1 cellular context compared by ENCODE assay signal in the genomic region with DNA sequence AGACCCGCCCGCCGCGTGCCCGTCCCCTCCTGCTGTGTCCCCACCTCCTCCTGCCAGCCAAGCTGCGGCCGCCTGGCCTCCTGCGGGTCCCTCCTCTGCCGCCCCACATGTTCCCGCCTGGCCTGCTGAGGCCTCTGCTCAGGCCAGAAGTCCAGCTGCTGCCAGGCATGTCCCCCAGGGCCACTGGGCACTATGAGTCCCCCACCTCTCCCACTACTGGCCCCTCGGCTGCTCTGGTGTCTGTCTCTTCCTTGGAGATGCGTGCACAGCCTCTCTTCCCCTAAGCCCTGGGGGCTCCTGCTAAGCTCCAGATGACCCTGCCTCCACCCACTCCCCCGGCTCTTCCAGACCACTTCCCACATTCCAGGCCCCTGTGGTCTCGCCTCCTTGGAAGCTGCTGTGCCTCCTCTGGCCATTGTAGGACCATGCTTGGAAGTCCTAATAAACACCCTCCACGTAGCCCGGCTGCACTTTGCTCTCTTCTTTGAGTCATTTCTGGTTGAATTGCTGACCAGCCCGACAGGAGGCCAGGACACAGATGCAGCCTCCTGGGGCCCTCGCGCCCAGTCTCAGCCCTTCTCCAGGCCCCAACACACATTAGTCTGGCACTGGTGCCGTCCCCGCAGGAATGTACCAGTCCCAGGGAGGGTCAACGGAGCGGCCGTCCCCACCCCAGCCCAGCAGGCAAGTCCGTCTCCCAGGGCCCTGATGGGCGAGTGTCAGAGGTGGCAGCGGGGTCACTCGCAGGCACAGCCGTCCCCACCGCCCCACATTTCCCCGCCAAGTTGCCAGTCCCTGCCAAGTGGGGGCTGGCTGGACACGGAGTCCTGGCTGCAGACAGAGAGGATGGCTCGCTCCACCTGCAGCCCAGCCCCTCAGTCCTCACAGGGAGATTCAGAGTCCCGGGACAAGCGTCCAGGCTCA.
TF ChIP-seq lines count a peak whose summit lies in the region.

No MANE protein-coding gene starts in this region.

TF ChIP-seq in HepG2, 621 proteins besides CTCF, POLR2A, EP300 and RAD21 (continues in another document):
- 0 out of 2 replicates have a peak, but pooled peaks have one; percentile 0 for TF ChIP-seq TBP (CRISPR knock-in tag; IDR thresholded peaks at IDR 0.05)
- TF ChIP-seq, protein P1, sequence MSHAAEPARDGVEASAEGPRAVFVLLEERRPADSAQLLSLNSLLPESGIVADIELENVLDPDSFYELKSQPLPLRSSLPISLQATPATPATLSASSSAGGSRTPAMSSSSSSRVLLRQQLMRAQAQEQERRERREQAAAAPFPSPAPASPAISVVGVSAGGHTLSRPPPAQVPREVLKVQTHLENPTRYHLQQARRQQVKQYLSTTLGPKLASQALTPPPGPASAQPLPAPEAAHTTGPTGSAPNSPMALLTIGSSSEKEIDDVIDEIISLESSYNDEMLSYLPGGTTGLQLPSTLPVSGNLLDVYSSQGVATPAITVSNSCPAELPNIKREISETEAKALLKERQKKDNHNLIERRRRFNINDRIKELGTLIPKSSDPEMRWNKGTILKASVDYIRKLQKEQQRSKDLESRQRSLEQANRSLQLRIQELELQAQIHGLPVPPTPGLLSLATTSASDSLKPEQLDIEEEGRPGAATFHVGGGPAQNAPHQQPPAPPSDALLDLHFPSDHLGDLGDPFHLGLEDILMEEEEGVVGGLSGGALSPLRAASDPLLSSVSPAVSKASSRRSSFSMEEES (CRISPR knock-in tag; IDR thresholded peaks at IDR 0.05), result peak; percentile 39; the same call in 1 of the 2 replicates
- no peak for TF ChIP-seq ZNF530 (CRISPR knock-in tag; IDR thresholded peaks at IDR 0.05; ENCODE audit: low read depth)
- TF ChIP-seq ZNF225 (CRISPR knock-in tag; IDR thresholded peaks at IDR 0.05), result no peak
- TF ChIP-seq ZNF17 (CRISPR knock-in tag; IDR thresholded peaks at IDR 0.05), result no peak
- 0 out of 2 replicates have a peak, but pooled peaks have one; percentile 41 for TF ChIP-seq YEATS4 (CRISPR knock-in tag; IDR thresholded peaks at IDR 0.05; ENCODE audit: borderline replicate concordance)
- peak; percentile 29; the same call in 1 of the 2 replicates for TF ChIP-seq FOSL1 (CRISPR knock-in tag; IDR thresholded peaks at IDR 0.05; ENCODE audit: borderline replicate concordance)
- TF ChIP-seq, protein P2, sequence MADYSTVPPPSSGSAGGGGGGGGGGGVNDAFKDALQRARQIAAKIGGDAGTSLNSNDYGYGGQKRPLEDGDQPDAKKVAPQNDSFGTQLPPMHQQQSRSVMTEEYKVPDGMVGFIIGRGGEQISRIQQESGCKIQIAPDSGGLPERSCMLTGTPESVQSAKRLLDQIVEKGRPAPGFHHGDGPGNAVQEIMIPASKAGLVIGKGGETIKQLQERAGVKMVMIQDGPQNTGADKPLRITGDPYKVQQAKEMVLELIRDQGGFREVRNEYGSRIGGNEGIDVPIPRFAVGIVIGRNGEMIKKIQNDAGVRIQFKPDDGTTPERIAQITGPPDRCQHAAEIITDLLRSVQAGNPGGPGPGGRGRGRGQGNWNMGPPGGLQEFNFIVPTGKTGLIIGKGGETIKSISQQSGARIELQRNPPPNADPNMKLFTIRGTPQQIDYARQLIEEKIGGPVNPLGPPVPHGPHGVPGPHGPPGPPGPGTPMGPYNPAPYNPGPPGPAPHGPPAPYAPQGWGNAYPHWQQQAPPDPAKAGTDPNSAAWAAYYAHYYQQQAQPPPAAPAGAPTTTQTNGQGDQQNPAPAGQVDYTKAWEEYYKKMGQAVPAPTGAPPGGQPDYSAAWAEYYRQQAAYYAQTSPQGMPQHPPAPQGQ (CRISPR knock-in tag; IDR thresholded peaks at IDR 0.05; ENCODE audit: borderline replicate concordance), result no peak
- no peak for TF ChIP-seq NR3C1 (CRISPR knock-in tag; IDR thresholded peaks at IDR 0.05)
- TF ChIP-seq REPIN1 (CRISPR knock-in tag; IDR thresholded peaks at IDR 0.05; ENCODE audit: borderline replicate concordance, low read depth), result no peak
- peak; percentile 32; the same call in 1 of the 2 replicates for TF ChIP-seq PHF21A (CRISPR knock-in tag; IDR thresholded peaks at IDR 0.05)
- TF ChIP-seq MBNL3 (CRISPR knock-in tag; conservative IDR thresholded peaks at IDR 0.05), result no peak
- no peak for TF ChIP-seq NFKBIZ (CRISPR knock-in tag; IDR thresholded peaks at IDR 0.05)
- no peak for TF ChIP-seq HES4 (CRISPR knock-in tag; IDR thresholded peaks at IDR 0.05; ENCODE audit: borderline replicate concordance)
- TF ChIP-seq, protein P3, sequence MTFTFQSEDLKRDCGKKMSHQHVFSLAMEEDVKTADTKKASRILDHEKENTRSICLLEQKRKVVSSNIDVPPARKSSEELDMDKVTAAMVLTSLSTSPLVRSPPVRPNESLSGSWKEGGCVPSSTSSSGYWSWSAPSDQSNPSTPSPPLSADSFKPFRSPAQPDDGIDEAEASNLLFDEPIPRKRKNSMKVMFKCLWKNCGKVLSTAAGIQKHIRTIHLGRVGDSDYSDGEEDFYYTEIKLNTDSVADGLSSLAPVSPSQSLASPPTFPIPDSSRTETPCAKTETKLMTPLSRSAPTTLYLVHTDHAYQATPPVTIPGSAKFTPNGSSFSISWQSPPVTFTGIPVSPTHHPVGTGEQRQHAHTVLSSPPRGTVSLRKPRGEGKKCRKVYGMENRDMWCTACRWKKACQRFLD (CRISPR knock-in tag; IDR thresholded peaks at IDR 0.05; ENCODE audit: borderline replicate concordance), result no peak
- TF ChIP-seq ZNF878 (CRISPR knock-in tag; IDR thresholded peaks at IDR 0.05), result 0 out of 2 replicates have a peak, but pooled peaks have one; percentile 56
- no peak for TF ChIP-seq MED8 (CRISPR knock-in tag; IDR thresholded peaks at IDR 0.05; ENCODE audit: insufficient replicate concordance)
- TF ChIP-seq SYNCRIP (IDR thresholded peaks at IDR 0.05; ENCODE audit: insufficient read depth, low read depth, low read length), result no peak
- TF ChIP-seq ZSCAN25 (CRISPR knock-in tag; IDR thresholded peaks at IDR 0.05), result peak; percentile 57; the same call in 1 of the 2 replicates
- TF ChIP-seq ZNF562 (CRISPR knock-in tag; IDR thresholded peaks at IDR 0.05; ENCODE audit: borderline replicate concordance), result no peak
- no peak for TF ChIP-seq HOXD1 (CRISPR knock-in tag; IDR thresholded peaks at IDR 0.05)
- no peak for TF ChIP-seq SMAD1 (CRISPR knock-in tag; IDR thresholded peaks at IDR 0.05; ENCODE audit: borderline replicate concordance, low read depth)
- 0 out of 2 replicates have a peak, but pooled peaks have one; percentile 17 for TF ChIP-seq RBAK (CRISPR knock-in tag; IDR thresholded peaks at IDR 0.05)
- peak; percentile 44; the same call in 1 of the 2 replicates for TF ChIP-seq ZNF556 (CRISPR knock-in tag; IDR thresholded peaks at IDR 0.05; ENCODE audit: borderline replicate concordance)
- TF ChIP-seq ZNF33A (CRISPR knock-in tag; IDR thresholded peaks at IDR 0.05; ENCODE audit: borderline replicate concordance), result peak; percentile 83; the same call in 1 of the 2 replicates
- no peak for TF ChIP-seq ZNF264 (CRISPR knock-in tag; IDR thresholded peaks at IDR 0.05)
- TF ChIP-seq ZNF101 (CRISPR knock-in tag; IDR thresholded peaks at IDR 0.05; ENCODE audit: borderline replicate concordance, low read depth), result no peak
- TF ChIP-seq, protein P4, sequence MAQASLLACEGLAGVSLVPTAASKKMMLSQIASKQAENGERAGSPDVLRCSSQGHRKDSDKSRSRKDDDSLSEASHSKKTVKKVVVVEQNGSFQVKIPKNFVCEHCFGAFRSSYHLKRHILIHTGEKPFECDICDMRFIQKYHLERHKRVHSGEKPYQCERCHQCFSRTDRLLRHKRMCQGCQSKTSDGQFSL (CRISPR knock-in tag; IDR thresholded peaks at IDR 0.05), result peak; percentile 47; the same call in 1 of the 2 replicates
- peak in 1 of 2 experiments; percentile 45; a peak in 1 of 4 replicates for TF ChIP-seq NR2F1 (CRISPR knock-in tag; IDR thresholded peaks at IDR 0.05)
- TF ChIP-seq, protein P5, sequence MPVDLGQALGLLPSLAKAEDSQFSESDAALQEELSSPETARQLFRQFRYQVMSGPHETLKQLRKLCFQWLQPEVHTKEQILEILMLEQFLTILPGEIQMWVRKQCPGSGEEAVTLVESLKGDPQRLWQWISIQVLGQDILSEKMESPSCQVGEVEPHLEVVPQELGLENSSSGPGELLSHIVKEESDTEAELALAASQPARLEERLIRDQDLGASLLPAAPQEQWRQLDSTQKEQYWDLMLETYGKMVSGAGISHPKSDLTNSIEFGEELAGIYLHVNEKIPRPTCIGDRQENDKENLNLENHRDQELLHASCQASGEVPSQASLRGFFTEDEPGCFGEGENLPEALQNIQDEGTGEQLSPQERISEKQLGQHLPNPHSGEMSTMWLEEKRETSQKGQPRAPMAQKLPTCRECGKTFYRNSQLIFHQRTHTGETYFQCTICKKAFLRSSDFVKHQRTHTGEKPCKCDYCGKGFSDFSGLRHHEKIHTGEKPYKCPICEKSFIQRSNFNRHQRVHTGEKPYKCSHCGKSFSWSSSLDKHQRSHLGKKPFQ (CRISPR knock-in tag; IDR thresholded peaks at IDR 0.05; ENCODE audit: insufficient replicate concordance), result no peak
- TF ChIP-seq ZNF253 (CRISPR knock-in tag; IDR thresholded peaks at IDR 0.05; ENCODE audit: borderline replicate concordance), result no peak
- 0 out of 2 replicates have a peak, but pooled peaks have one; percentile 24 for TF ChIP-seq ZNF777 (CRISPR knock-in tag; IDR thresholded peaks at IDR 0.05)
- no peak for TF ChIP-seq NKX3-1 (CRISPR knock-in tag; IDR thresholded peaks at IDR 0.05)
- no peak for TF ChIP-seq ZNF546 (CRISPR knock-in tag; conservative IDR thresholded peaks at IDR 0.05)
- no peak for TF ChIP-seq PHB2 (IDR thresholded peaks at IDR 0.05; ENCODE audit: partially characterized antibody)
- no peak for TF ChIP-seq ETV5 (CRISPR knock-in tag; IDR thresholded peaks at IDR 0.05; ENCODE audit: borderline replicate concordance)
- 0 out of 2 replicates have a peak, but pooled peaks have one; percentile 42 for TF ChIP-seq SP2 (CRISPR knock-in tag; IDR thresholded peaks at IDR 0.05)
- no peak; the same call in 1 of the 2 replicates for TF ChIP-seq ZFY (CRISPR knock-in tag; IDR thresholded peaks at IDR 0.05)
- TF ChIP-seq, protein P6, sequence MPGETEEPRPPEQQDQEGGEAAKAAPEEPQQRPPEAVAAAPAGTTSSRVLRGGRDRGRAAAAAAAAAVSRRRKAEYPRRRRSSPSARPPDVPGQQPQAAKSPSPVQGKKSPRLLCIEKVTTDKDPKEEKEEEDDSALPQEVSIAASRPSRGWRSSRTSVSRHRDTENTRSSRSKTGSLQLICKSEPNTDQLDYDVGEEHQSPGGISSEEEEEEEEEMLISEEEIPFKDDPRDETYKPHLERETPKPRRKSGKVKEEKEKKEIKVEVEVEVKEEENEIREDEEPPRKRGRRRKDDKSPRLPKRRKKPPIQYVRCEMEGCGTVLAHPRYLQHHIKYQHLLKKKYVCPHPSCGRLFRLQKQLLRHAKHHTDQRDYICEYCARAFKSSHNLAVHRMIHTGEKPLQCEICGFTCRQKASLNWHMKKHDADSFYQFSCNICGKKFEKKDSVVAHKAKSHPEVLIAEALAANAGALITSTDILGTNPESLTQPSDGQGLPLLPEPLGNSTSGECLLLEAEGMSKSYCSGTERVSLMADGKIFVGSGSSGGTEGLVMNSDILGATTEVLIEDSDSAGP (CRISPR knock-in tag; IDR thresholded peaks at IDR 0.05; ENCODE audit: borderline replicate concordance), result peak; percentile 37; the same call in 1 of the 2 replicates
- peak; percentile 29 for TF ChIP-seq ZNF781 (CRISPR knock-in tag; IDR thresholded peaks at IDR 0.05; ENCODE audit: borderline replicate concordance, not compliant biosample characterization)
- 0 out of 2 replicates have a peak, but pooled peaks have one; percentile 82 for TF ChIP-seq ZNF839 (CRISPR knock-in tag; IDR thresholded peaks at IDR 0.05; ENCODE audit: borderline replicate concordance)
- TF ChIP-seq, protein P7, sequence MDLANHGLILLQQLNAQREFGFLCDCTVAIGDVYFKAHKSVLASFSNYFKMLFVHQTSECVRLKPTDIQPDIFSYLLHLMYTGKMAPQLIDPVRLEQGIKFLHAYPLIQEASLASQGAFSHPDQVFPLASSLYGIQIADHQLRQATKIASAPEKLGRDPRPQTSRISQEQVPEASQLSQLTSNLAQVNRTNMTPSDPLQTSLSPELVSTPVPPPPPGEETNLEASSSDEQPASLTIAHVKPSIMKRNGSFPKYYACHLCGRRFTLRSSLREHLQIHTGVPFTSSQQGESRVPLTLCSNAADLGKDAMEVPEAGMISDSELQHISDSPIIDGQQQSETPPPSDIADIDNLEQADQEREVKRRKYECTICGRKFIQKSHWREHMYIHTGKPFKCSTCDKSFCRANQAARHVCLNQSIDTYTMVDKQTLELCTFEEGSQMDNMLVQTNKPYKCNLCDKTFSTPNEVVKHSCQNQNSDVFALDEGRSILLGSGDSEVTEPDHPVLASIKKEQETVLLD (CRISPR knock-in tag; IDR thresholded peaks at IDR 0.05; ENCODE audit: low read depth), result no peak
- TF ChIP-seq CBX5 (CRISPR knock-in tag; IDR thresholded peaks at IDR 0.05; ENCODE audit: borderline replicate concordance), result 0 out of 2 replicates have a peak, but pooled peaks have one; percentile 36
- TF ChIP-seq SSRP1 (CRISPR knock-in tag; IDR thresholded peaks at IDR 0.05), result no peak
- TF ChIP-seq ZBTB20 (CRISPR knock-in tag; IDR thresholded peaks at IDR 0.05; ENCODE audit: borderline replicate concordance, low read depth), result 0 out of 2 replicates have a peak, but pooled peaks have one; percentile 14
- TF ChIP-seq, protein P8, sequence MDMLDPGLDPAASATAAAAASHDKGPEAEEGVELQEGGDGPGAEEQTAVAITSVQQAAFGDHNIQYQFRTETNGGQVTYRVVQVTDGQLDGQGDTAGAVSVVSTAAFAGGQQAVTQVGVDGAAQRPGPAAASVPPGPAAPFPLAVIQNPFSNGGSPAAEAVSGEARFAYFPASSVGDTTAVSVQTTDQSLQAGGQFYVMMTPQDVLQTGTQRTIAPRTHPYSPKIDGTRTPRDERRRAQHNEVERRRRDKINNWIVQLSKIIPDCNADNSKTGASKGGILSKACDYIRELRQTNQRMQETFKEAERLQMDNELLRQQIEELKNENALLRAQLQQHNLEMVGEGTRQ (IDR thresholded peaks at IDR 0.05; ENCODE audit: low read depth, low read length), result no peak
- TF ChIP-seq, protein P8 (CRISPR knock-in tag; IDR thresholded peaks at IDR 0.05; ENCODE audit: borderline replicate concordance), result no peak
- TF ChIP-seq FLYWCH1 (CRISPR knock-in tag; IDR thresholded peaks at IDR 0.05), result no peak
- TF ChIP-seq ZMYM4 (CRISPR knock-in tag; IDR thresholded peaks at IDR 0.05), result 0 out of 2 replicates have a peak, but pooled peaks have one; percentile 24
- no peak for TF ChIP-seq NBN (conservative IDR thresholded peaks at IDR 0.05)
- no peak; the same call in 1 of the 2 replicates for TF ChIP-seq MEIS2 (CRISPR knock-in tag; IDR thresholded peaks at IDR 0.05)
- no peak for TF ChIP-seq IKZF4 (CRISPR knock-in tag; IDR thresholded peaks at IDR 0.05; ENCODE audit: borderline replicate concordance, low read depth, not compliant biosample characterization)
- no peak for TF ChIP-seq KLF13 (CRISPR knock-in tag; IDR thresholded peaks at IDR 0.05)
